17 cellular contexts compared by ENCODE assay signal in genomic region chr7:36752026-36752735, GRCh38. TPM values are rescaled to one million over a fixed set of nuclear protein-coding genes. Genes with fewer than 3 reads are reported as not detected.
A peak's percentile ranks its signal among the peaks of the same experiment; 100 is the strongest.
DNase-seq lines count a peak whose midpoint lies in the region; ATAC-seq, FAIRE-seq and TF ChIP-seq lines count a peak whose summit lies in the region.
"Had no signal": no experiment of that assay in that cellular context is flagged by ENCODE, and none has a peak within 500 bp of the region (broad histone marks: within the 10 kb centered on the region; RNA-seq: fewer than 3 reads in every experiment).

No MANE protein-coding gene starts in this region.

- H3K4me1 ChIP-seq in liver (ENCODE audit: control insufficient read depth in 4 of 4, insufficient read depth in 4 of 4, low read length in 3 of 4) (peaks cover 0 to 11% (median 6%) of the 10 kb centered on the region in 4 donors), HepG2 (ENCODE audit: insufficient read depth, low read length) (peaks cover 11% of the 10 kb centered on the region), neuronal stem cell (ENCODE audit: control insufficient read depth in 2 of 2, insufficient read depth in 1 of 2, low read depth in 1 of 2, low read length in 2 of 2) (peaks cover 0 to 6% of the 10 kb centered on the region in 2 donors)

- no peaks in the 10 kb centered on the region for H3K79me2 ChIP-seq in HepG2 (ENCODE audit: insufficient read depth, low read length)

- TF ChIP-seq POLR2A in HepG2 (IDR thresholded peaks at IDR 0.05; ENCODE audit: insufficient read depth in 1 of 2, low read depth in 2 of 2, low read length in 2 of 2): no peak

- ATAC-seq in HepG2: no peak; the same call in 2 of the 3 replicates
- no peak for ATAC-seq in stimulated activated naive CD8-positive, alpha-beta T cell treated with anti-CD3 and anti-CD28 coated beads, Interleukin-15, amount 100 ng/mL, for 72 hours
- ATAC-seq: CD8-positive, alpha-beta T cell had no signal

- POLR2A ChIA-PET in HepG2 (lab: Yijun Ruan, JAX): no interaction called here

- no peaks in the 10 kb centered on the region for H3K9me3 Mint-ChIP-seq in stimulated activated naive CD8-positive, alpha-beta T cell treated with anti-CD3 and anti-CD28 coated beads, Interleukin-15, amount 100 ng/mL, for 72 hours
- H3K9me3 Mint-ChIP-seq: CD8-positive, alpha-beta T cell; H9 had no signal

- no peak overlapping the region for H3K4me3 ChIP-seq in liver (ENCODE audit: low read depth in 1 of 3, low read length in 3 of 3)
- no peak overlapping the region for H3K4me3 ChIP-seq in HepG2 (replicated peaks in 1 of 3; ENCODE audit: insufficient read depth in 1 of 3, low read depth in 2 of 3, low read length in 3 of 3)
- H3K4me3 ChIP-seq in neuronal stem cell (ENCODE audit: low read length in 2 of 2): no peak overlapping the region
- H3K4me3 ChIP-seq: BLaER1 treated with 17β-estradiol and CSF1 and Interleukin-3, amounts not matched to agents 10 nM and 100 nM had no signal

- no peak overlapping the region for H3K9ac ChIP-seq in liver (ENCODE audit: low read depth in 1 of 2, low read length in 2 of 2)
- H3K9ac ChIP-seq in HepG2 (ENCODE audit: insufficient read depth, low read depth, low read length): no peak overlapping the region
- no peak overlapping the region for H3K9ac ChIP-seq in neuronal stem cell (ENCODE audit: low read depth, low read length, poor library complexity)
- H3K9ac ChIP-seq: BLaER1 treated with 17β-estradiol and CSF1 and Interleukin-3, amounts not matched to agents 10 nM and 100 nM had no signal

- no peak overlapping the region for H2BK15ac ChIP-seq in neuronal stem cell (ENCODE audit: low read length)

- TF ChIP-seq CTCF in liver (IDR thresholded peaks at IDR 0.05; ENCODE audit: low read depth, low read length, missing input control): no peak
- no peak for TF ChIP-seq CTCF in HepG2 (CRISPR knock-in tag; IDR thresholded peaks at IDR 0.05)

- TF ChIP-seq RAD21 in liver (IDR thresholded peaks at IDR 0.05): no peak
- no peak for TF ChIP-seq RAD21 in HepG2 (CRISPR knock-in tag; IDR thresholded peaks at IDR 0.05)

- 48% methylated on average over 2 of the region's 2 CpGs for WGBS in liver
- WGBS in HepG2 (ENCODE audit: low lambda C conversion rate): 6% methylated on average over 2 of the region's 2 CpGs
- WGBS in neuronal stem cell (ENCODE audit: extremely low coverage in 2 of 2, insufficient read length in 2 of 2, insufficient replicate concordance in 1 of 2), 2 donors: no CpG with 5 or more reads among the region's 2 CpGs

- H2BK12ac ChIP-seq in neuronal stem cell (ENCODE audit: low read length): no peak overlapping the region

- H3K27me3 Mint-ChIP-seq in stimulated activated naive CD8-positive, alpha-beta T cell treated with anti-CD3 and anti-CD28 coated beads, Interleukin-15, amount 100 ng/mL, for 72 hours: no peaks in the 10 kb centered on the region

- H4K8ac ChIP-seq in neuronal stem cell (ENCODE audit: low read depth, low read length): no peak overlapping the region

- FAIRE-seq in HepG2 (lab: Jason Lieb, UNC): no peak
- FAIRE-seq: H1 had no signal

- H3K4me3 Mint-ChIP-seq in stimulated activated naive CD8-positive, alpha-beta T cell treated with anti-CD3 and anti-CD28 coated beads, Interleukin-15, amount 100 ng/mL, for 72 hours: no peak overlapping the region
- H3K4me3 Mint-ChIP-seq: B cell; CD8-positive, alpha-beta T cell; H9 had no signal

- H3K14ac ChIP-seq in neuronal stem cell (ENCODE audit: low read length): no peak overlapping the region

- no peaks in the 10 kb centered on the region for H3K79me1 ChIP-seq in neuronal stem cell (ENCODE audit: low read depth, low read length)

- no peak for TF ChIP-seq EP300 in HepG2 (IDR thresholded peaks at IDR 0.05; ENCODE audit: low read depth in 2 of 2, low read length in 2 of 2)
- no peak for TF ChIP-seq EP300 in HepG2 (CRISPR knock-in tag; IDR thresholded peaks at IDR 0.05; ENCODE audit: borderline replicate concordance)

- no peak overlapping the region for H3K27ac Mint-ChIP-seq in stimulated activated naive CD8-positive, alpha-beta T cell treated with anti-CD3 and anti-CD28 coated beads, Interleukin-15, amount 100 ng/mL, for 72 hours
- H3K27ac Mint-ChIP-seq: B cell, H9 had no signal

- in situ Hi-C loops in HepG2 (cut with HindIII; ENCODE audit: extremely low pct_ligation_motif_present, low pct_unique_long_range_greater_than_20kb): no loop called here
- in situ Hi-C loops in ACHN (cut with HindIII; ENCODE audit: low pct_ligation_motif_present, low pct_unique_long_range_greater_than_20kb, low sequenced_read_pairs): no loop called here

- H3K4me2 ChIP-seq in HepG2 (ENCODE audit: low read depth, low read length) (no peak overlapping the region), neuronal stem cell (ENCODE audit: insufficient read depth, low read length, poor library complexity, severe bottlenecking) (no peak overlapping the region)

- peaks cover 29% of the 10 kb centered on the region for H3K4me1 Mint-ChIP-seq in stimulated activated naive CD8-positive, alpha-beta T cell treated with anti-CD3 and anti-CD28 coated beads, Interleukin-15, amount 100 ng/mL, for 72 hours

- no peak overlapping the region for H3K18ac ChIP-seq in neuronal stem cell (ENCODE audit: low read length)

- no TSS peak for BruUV-seq in HepG2 (replicated peaks; lab: Mats Ljungman, UMichigan)

- H3K27ac ChIP-seq in liver (ENCODE audit: low read depth in 1 of 2, low read length in 2 of 2) (no peak overlapping the region), HepG2 (ENCODE audit: extremely low read length, insufficient read depth, low read length) (no peak overlapping the region), neuronal stem cell (replicated peaks; ENCODE audit: low read length) (no peak overlapping the region)
- H3K27ac ChIP-seq: 22Rv1; BLaER1 treated with 17β-estradiol and CSF1 and Interleukin-3, amounts not matched to agents 10 nM and 100 nM had no signal

- no peaks in the 10 kb centered on the region for H3K9me3 ChIP-seq in liver (ENCODE audit: control insufficient read depth in 4 of 4, low read length in 3 of 4)
- H3K9me3 ChIP-seq in HepG2 (ENCODE audit: low read length): no peaks in the 10 kb centered on the region
- no peaks in the 10 kb centered on the region for H3K9me3 ChIP-seq in neuronal stem cell (replicated peaks in 1 of 2; ENCODE audit: control insufficient read depth in 2 of 2, insufficient read depth in 1 of 2, low read depth in 1 of 2, low read length in 2 of 2)

- H3K27me3 ChIP-seq in liver (ENCODE audit: control insufficient read depth in 4 of 4, insufficient read depth in 4 of 4, low read length in 3 of 4) (no peaks in the 10 kb centered on the region), HepG2 (ENCODE audit: control insufficient read depth in 1 of 2, insufficient read depth in 2 of 2, low read length in 2 of 2) (peaks cover 0 to 6% of the 10 kb centered on the region in 2 experiments; a peak in 1 of 5 replicates), neuronal stem cell (ENCODE audit: control insufficient read depth in 3 of 3, insufficient read depth in 3 of 3, low read depth in 1 of 3, low read length in 3 of 3) (no peaks in the 10 kb centered on the region)
- H3K27me3 ChIP-seq: BLaER1 treated with 17β-estradiol and CSF1 and Interleukin-3, amounts not matched to agents 10 nM and 100 nM had no signal

- H3K23ac ChIP-seq in neuronal stem cell (ENCODE audit: low read depth, low read length, poor library complexity): no peak overlapping the region

- H3K36me3 ChIP-seq in liver (ENCODE audit: control insufficient read depth in 4 of 4, insufficient read depth in 3 of 4, low read depth in 1 of 4, low read length in 3 of 4) (no peaks in the 10 kb centered on the region), HepG2 (replicated peaks in 1 of 2; ENCODE audit: control insufficient read depth in 1 of 2, insufficient read depth in 2 of 2, low read length in 2 of 2) (no peaks in the 10 kb centered on the region), neuronal stem cell (replicated peaks in 1 of 2; ENCODE audit: control insufficient read depth in 2 of 2, insufficient read depth in 2 of 2, low read length in 2 of 2) (no peaks in the 10 kb centered on the region)
- H3K36me3 ChIP-seq: BLaER1 treated with 17β-estradiol and CSF1 and Interleukin-3, amounts not matched to agents 10 nM and 100 nM had no signal

- no peak for DNase-seq in HepG2 (ENCODE audit: low spot score)
- DNase-seq in kidney tubule cell (ENCODE audit: low spot score): peak; percentile 23
- DNase-seq in neuronal stem cell (ENCODE audit: low spot score): no peak
- DNase-seq in ACHN: no peak
- DNase-seq in stimulated activated naive CD8-positive, alpha-beta T cell treated with anti-CD3 and anti-CD28 coated beads, Interleukin-15, amount 100 ng/mL, for 72 hours: no peak
- DNase-seq in NCI-H1436 treated with DMSO at 0.1 percent for 48 hours (lab: John Stamatoyannopoulos, UW): no peak
- DNase-seq: Calu3; CD8-positive, alpha-beta T cell; DMS79 treated with DMSO at 0.1 percent for 48 hours; GF-D8; H9 had no signal

- no peak overlapping the region for H2BK5ac ChIP-seq in neuronal stem cell (ENCODE audit: low read length)

- intact Hi-C loops in HepG2 (cut with micrococcal nuclease; ENCODE audit: unreplicated experiment): no loop called here

- H2AK5ac ChIP-seq in neuronal stem cell (ENCODE audit: low read depth, low read length): no peak overlapping the region

- H4K20me1 ChIP-seq in HepG2 (ENCODE audit: insufficient read depth, low read length): no peaks in the 10 kb centered on the region
- H4K20me1 ChIP-seq: BLaER1 treated with 17β-estradiol and CSF1 and Interleukin-3, amounts not matched to agents 10 nM and 100 nM had no signal

- H2AFZ ChIP-seq in HepG2 (ENCODE audit: low read length) (no peak overlapping the region), neuronal stem cell (ENCODE audit: low read length) (peak overlapping the region; percentile 18)

- no peak overlapping the region for H4K91ac ChIP-seq in neuronal stem cell (ENCODE audit: low read depth, low read length, poor library complexity)

- H2BK120ac ChIP-seq in neuronal stem cell (ENCODE audit: low read depth, low read length): no peak overlapping the region

- CTCF ChIA-PET in HepG2 (lab: Yijun Ruan, JAX; ENCODE audit: low intra/inter-chr PET ratio, low total read pairs): no interaction called here

- no peak overlapping the region for H3K4ac ChIP-seq in neuronal stem cell (ENCODE audit: low read length)

RNA-seq across cellular contexts. Expression of gene AOAH, which starts 27.9 kb away (rescaled TPM):
- total RNA-seq in liver (10 to 100 TPM in 1 of 2 donors, 1 to 10 TPM in 1; 7.2 to 26.7 TPM), HepG2 (2016; rRNA removed; fragmentation: Illumina TruSeq; extraction: Trizol) (not detected in 2 replicates)
- polyA plus RNA-seq in liver (1 to 10 TPM; 2.4 to 4.4 TPM), HepG2 (2011; rRNA removed) (not detected in 2 replicates)
- total RNA-seq in HepG2 (2016; cell fraction: cytosol; rRNA removed; fragmentation: Illumina TruSeq; extraction: Trizol; ENCODE audit: low read depth): not detected in 2 replicates
- not detected in 2 replicates for total RNA-seq in HepG2 (2016; cell fraction: insoluble cytoplasmic fraction; rRNA removed; fragmentation: Illumina TruSeq; extraction: Trizol)
- not detected in 2 replicates for total RNA-seq in HepG2 (2016; cell fraction: membrane; rRNA removed; fragmentation: Illumina TruSeq; extraction: Trizol)
- total RNA-seq in HepG2 (2016; cell fraction: nucleus; rRNA removed; fragmentation: Illumina TruSeq; extraction: Trizol): not detected in 2 replicates
- polyA plus RNA-seq in HepG2 (2011; cell fraction: cytosol; rRNA removed): not detected in 2 replicates
- not detected in 2 replicates for polyA plus RNA-seq in HepG2 (2011; cell fraction: nucleus; rRNA removed)
- not detected in 2 replicates for polyA plus RNA-seq in HepG2 (2012)
- not detected in 2 replicates for polyA plus RNA-seq in HepG2 (2016; cell fraction: cytosol; fragmentation: Illumina TruSeq; extraction: Trizol; ENCODE audit: low read depth)
- not detected in 2 replicates for polyA plus RNA-seq in HepG2 (2016; cell fraction: insoluble cytoplasmic fraction; fragmentation: Illumina TruSeq; extraction: Trizol; ENCODE audit: low read depth)
- not detected in 2 replicates for polyA plus RNA-seq in HepG2 (2016; cell fraction: membrane; fragmentation: Illumina TruSeq; extraction: Trizol; ENCODE audit: low read depth)
- polyA plus RNA-seq in HepG2 (2016; cell fraction: nucleus; fragmentation: Illumina TruSeq; extraction: Trizol; ENCODE audit: insufficient read depth, low read depth): not detected in 2 replicates
- polyA minus RNA-seq in HepG2 (2011; rRNA and poly(A)+ RNA removed; ENCODE audit: low replicate concordance): not detected in 2 replicates
- polyA minus RNA-seq in HepG2 (2011; cell fraction: cytosol; rRNA and poly(A)+ RNA removed): not detected in 2 replicates
- not detected in 2 replicates for polyA minus RNA-seq in HepG2 (2011; cell fraction: nucleus; rRNA and poly(A)+ RNA removed)
- 0.70 TPM for polyA plus RNA-seq in neuronal stem cell (2013, experiment 1 of 2)
- 1.1 TPM for polyA plus RNA-seq in neuronal stem cell (2013, experiment 2 of 2)
- total RNA-seq: A673, Calu3, H1 had no signal

Comparison
In these comparisons a context has a peak if more than half of its experiments do, and no peak if none do; other contexts are left out.
1. RNA of gene AOAH, which starts 27.9 kb away (total RNA-seq): 7.2 to 26.7 TPM in liver; not detected in HepG2; every median in the first group is over 4 times any median in the second.